4 cellular contexts compared by ENCODE assay signal in genomic region chr7:156647330-156647729, GRCh38. TPM values are rescaled to one million over a fixed set of nuclear protein-coding genes. Genes with fewer than 3 reads are reported as not detected.
DNase-seq lines count a peak whose midpoint lies in the region; ATAC-seq, FAIRE-seq and TF ChIP-seq lines count a peak whose summit lies in the region.
"Not testable (repeated sequence)": the region's sequence is repeated elsewhere in the genome, so short reads cannot be mapped to it uniquely, and the experiment has no call there.
"Had no signal": no experiment of that assay in that cellular context is flagged by ENCODE, and none has a peak within 500 bp of the region (broad histone marks: within the 10 kb centered on the region; RNA-seq: fewer than 3 reads in every experiment).

No MANE protein-coding gene starts in this region.

- not testable (repeated sequence) for H3K27me3 ChIP-seq in K562 (ENCODE audit: control insufficient read depth in 2 of 2, insufficient read depth in 2 of 2, low read length in 2 of 2)

- not testable (repeated sequence) for H4K20me1 ChIP-seq in K562 (replicated peaks; ENCODE audit: control insufficient read depth, insufficient read depth, low read length)

- not testable (repeated sequence) for TF ChIP-seq EP300 in K562 (IDR thresholded peaks at IDR 0.05; ENCODE audit: low read length)

- H3K27ac ChIP-seq in HEK293 (ENCODE audit: extremely low read depth, low read depth, low read length); K562 (ENCODE audit: extremely low read depth, low read depth, low read length): not testable (repeated sequence)

- WGBS in K562 (ENCODE audit: insufficient coverage, low coverage, missing lambda C conversion rate): 58% methylated on average over 5 of the region's 5 CpGs

- H3K9me1 ChIP-seq in K562 (ENCODE audit: control insufficient read depth, insufficient read depth, low read length): not testable (repeated sequence)

- intact Hi-C loops in K562 (cut with micrococcal nuclease): loop anchor here (10.0 kb wide), 2 partner anchors 103 to 843 kb away; no protein-coding TSS in a partner anchor

- H3K4me3 ChIP-seq in HEK293 (ENCODE audit: low read depth, low read length); K562: not testable (repeated sequence)

- BruUV-seq in K562 (replicated peaks; lab: Mats Ljungman, UMichigan): not testable (repeated sequence)

- not testable (repeated sequence) for H3K79me2 ChIP-seq in K562 (ENCODE audit: control insufficient read depth, insufficient read depth, low read length)

- H3K36me3 ChIP-seq in HEK293 (ENCODE audit: control insufficient read depth in 2 of 2, insufficient read depth in 1 of 2, low read length in 2 of 2); K562 (ENCODE audit: control insufficient read depth, insufficient read depth, low read length): not testable (repeated sequence)

- TF ChIP-seq RAD21 in K562 (CRISPR knock-in tag; conservative IDR thresholded peaks at IDR 0.05 in 1 of 2, IDR thresholded peaks at IDR 0.05 in 1 of 2): not testable (repeated sequence)

- not testable (repeated sequence) for ATAC-seq in SK-N-SH treated with all-trans-retinoic acid at 6 μM for 48 hours, K562

- POLR2A ChIA-PET in HEK293 (lab: Yijun Ruan, JAX): not testable (repeated sequence)
- POLR2A ChIA-PET in K562 (lab: Yijun Ruan, JAX): interaction anchor here (0.6 kb wide), 2 partner anchors 106 to 818 kb away, joined by 3 read pairs; no protein-coding TSS in a partner anchor

- not testable (repeated sequence) for TF ChIP-seq POLR2A in K562 (conservative IDR thresholded peaks at IDR 0.05)

- FAIRE-seq in K562 (lab: Jason Lieb, UNC): not testable (repeated sequence)

- H3K9ac ChIP-seq in K562 (ENCODE audit: insufficient read depth in 1 of 2, low read depth in 2 of 2, low read length in 2 of 2): not testable (repeated sequence)

- H2AFZ ChIP-seq in K562 (ENCODE audit: low read depth, low read length): not testable (repeated sequence)

- H3K9me3 ChIP-seq in HEK293 (ENCODE audit: control insufficient read depth, insufficient read depth, low read depth, low read length); K562 (replicated peaks; ENCODE audit: control insufficient read depth, insufficient read depth, low read depth, low read length): not testable (repeated sequence)

- not testable (repeated sequence) for DNase-seq in K562 (ENCODE audit: extremely low read depth in 1 of 4, low spot score in 3 of 4)

- not testable (repeated sequence) for H3K4me2 ChIP-seq in K562 (ENCODE audit: insufficient read depth, low read length)

- in situ Hi-C loops in K562 (cut with MboI): not testable (repeated sequence)

- not testable (repeated sequence) for H3K4me1 ChIP-seq in HEK293 (ENCODE audit: control insufficient read depth, insufficient read depth, low read length); K562 (replicated peaks in 1 of 2; ENCODE audit: control insufficient read depth in 2 of 2, insufficient read depth in 2 of 2, low read length in 2 of 2)

- CTCF ChIA-PET in HEK293 (lab: Yijun Ruan, JAX); K562 (lab: Yijun Ruan, JAX; ENCODE audit: low intra/inter-chr PET ratio): not testable (repeated sequence)

- TF ChIP-seq CTCF in HEK293 (tag by site-specific recombination; IDR thresholded peaks at IDR 0.05); K562 (IDR thresholded peaks at IDR 0.05 in 2 of 3, conservative IDR thresholded peaks at IDR 0.05 in 1 of 3; ENCODE audit: insufficient read depth in 2 of 3, low read depth in 1 of 3, low read length in 3 of 3): not testable (repeated sequence)

TF ChIP-seq in HEK293, 187 proteins besides CTCF, POLR2A, EP300 and RAD21:
- peak; percentile 57; the same call in 1 of the 2 replicates for TF ChIP-seq ZNF146 (tag by site-specific recombination; IDR thresholded peaks at IDR 0.05)

TF ChIP-seq in SK-N-SH treated with all-trans-retinoic acid at 6 μM for 48 hours, 23 proteins besides CTCF, POLR2A, EP300 and RAD21:
- peak; percentile 50 for TF ChIP-seq ZNF8 (CRISPR knock-in tag; IDR thresholded peaks at IDR 0.05)

TF ChIP-seq in K562, 482 proteins besides CTCF, POLR2A, EP300 and RAD21:
- peak; percentile 61 for TF ChIP-seq ZNF146 (CRISPR knock-in tag; IDR thresholded peaks at IDR 0.05; ENCODE audit: unreplicated experiment)
TF ChIP-seq in K562: peak in this region for 1; not testable (repeated sequence) for 481.

RNA-seq across cellular contexts. Expression of gene RNF32, which starts 6.8 kb away (rescaled TPM):
- total RNA-seq in K562 (2011; cell fraction: chromatin; rRNA removed; ENCODE audit: low replicate concordance): 1.6 and 7.1 TPM in 2 replicates
- 1.3 and 1.8 TPM in 2 replicates for total RNA-seq in K562 (2011; cell fraction: nucleolus; rRNA removed)
- 2.5 and 5.6 TPM in 2 replicates for total RNA-seq in K562 (2011; cell fraction: nucleoplasm; rRNA removed)
- total RNA-seq in K562 (2014; rRNA removed): 2.6 and 4.1 TPM in 2 replicates
- 4.7 and 5.9 TPM in 2 replicates for total RNA-seq in K562 (2014; rRNA removed; fragmentation: Illumina TruSeq; extraction: Trizol)
- total RNA-seq in K562 (2015; rRNA removed; fragmentation: Illumina TruSeq; extraction: Trizol): 4.1 and 4.3 TPM in 2 replicates
- total RNA-seq in K562 (2021): 3.9 and 4.6 TPM in 2 replicates
- 3.7 and 5.7 TPM in 2 replicates for polyA plus RNA-seq in K562 (2011; rRNA removed)
- 1.5 and 1.9 TPM in 2 replicates for polyA plus RNA-seq in K562 (2011; cell fraction: cytosol; rRNA removed)
- 4.2 and 6.4 TPM in 2 replicates for polyA plus RNA-seq in K562 (2011; cell fraction: nucleus; rRNA removed)
- polyA plus RNA-seq in K562 (2012): 6.1 and 10.5 TPM in 2 replicates
- polyA plus RNA-seq in K562 (2014; fragmentation: Illumina TruSeq; extraction: Trizol): 5.2 and 7.0 TPM in 2 replicates
- 1 to 10 TPM; 3.2 to 3.7 TPM for polyA plus RNA-seq in K562 (2014; fragmentation: Nextera tagmentation; extraction: Ambion mirVana)
- 5.2 and 5.3 TPM in 2 replicates for polyA plus RNA-seq in K562 (2014; rRNA removed)
- 1.8 and 2.7 TPM in 2 replicates for polyA minus RNA-seq in K562 (2011; rRNA and poly(A)+ RNA removed)
- 1.0 TPM in 1 of 2 replicates, not detected in the other for polyA minus RNA-seq in K562 (2011; cell fraction: cytosol; rRNA and poly(A)+ RNA removed)
- 1.8 and 2.4 TPM in 2 replicates for polyA minus RNA-seq in K562 (2011; cell fraction: nucleus; rRNA and poly(A)+ RNA removed)
- total RNA-seq: A172 had no signal
